Comparison of ENCODE assay signal across 13 cellular contexts in genomic region chr14:25836647-25837046, GRCh38.
"Had no signal": no experiment of that assay in that cellular context is flagged by ENCODE, and none has a peak within 500 bp of the region (broad histone marks: within the 10 kb centered on the region; RNA-seq: fewer than 3 reads in every experiment).

No MANE protein-coding gene starts in this region.

- DNase-seq: activated CD4-positive, alpha-beta T cell treated with anti-CD3 and anti-CD28 coated beads for 4 hours; activated CD8-positive, alpha-beta memory T cell treated with anti-CD3 and anti-CD28 coated beads, Interleukin-2, amount 50 U/mL, for 4 hours; activated CD8-positive, alpha-beta T cell treated with anti-CD3 and anti-CD28 coated beads for 36 hours; activated naive CD4-positive, alpha-beta T cell; activated naive CD8-positive, alpha-beta T cell treated with anti-CD3 and anti-CD28 coated beads, Interleukin-2, amount 50 U/mL, for 24 hours; activated T-cell treated with anti-CD3 and anti-CD28 coated beads, Interleukin-2, amount 50 U/mL, for 72 hours; hippocampal formation; stomach; WERI-Rb-1 had no signal

- H3K27me3 Mint-ChIP-seq: activated CD8-positive, alpha-beta T cell treated with anti-CD3 and anti-CD28 coated beads for 36 hours; activated naive CD8-positive, alpha-beta T cell treated with anti-CD3 and anti-CD28 coated beads, Interleukin-2, amount 50 U/mL, for 24 hours had no signal

- H3K27me3 ChIP-seq: ascending aorta, dorsolateral prefrontal cortex, stomach had no signal

- H3K36me3 ChIP-seq: ascending aorta, stomach, WERI-Rb-1 had no signal

- H3K4me1 ChIP-seq: ascending aorta, stomach had no signal

- H3K4me3 ChIP-seq: ascending aorta, dorsolateral prefrontal cortex, skin epidermis, stomach had no signal

- H3K27ac ChIP-seq: ascending aorta, skin epidermis, stomach, WERI-Rb-1 had no signal

- ATAC-seq: activated CD8-positive, alpha-beta T cell treated with anti-CD3 and anti-CD28 coated beads for 36 hours; activated naive CD8-positive, alpha-beta T cell treated with anti-CD3 and anti-CD28 coated beads, Interleukin-2, amount 50 U/mL, for 24 hours; activated T-cell treated with anti-CD3 and anti-CD28 coated beads, Interleukin-2, amount 50 U/mL, for 72 hours; esophagus mucosa had no signal

- H3K27ac Mint-ChIP-seq: activated CD8-positive, alpha-beta T cell treated with anti-CD3 and anti-CD28 coated beads for 36 hours; activated naive CD8-positive, alpha-beta T cell treated with anti-CD3 and anti-CD28 coated beads, Interleukin-2, amount 50 U/mL, for 24 hours; activated T-cell treated with anti-CD3 and anti-CD28 coated beads, Interleukin-2, amount 50 U/mL, for 72 hours had no signal

- H3K4me1 Mint-ChIP-seq: activated naive CD8-positive, alpha-beta T cell treated with anti-CD3 and anti-CD28 coated beads, Interleukin-2, amount 50 U/mL, for 24 hours had no signal

- H3K4me3 Mint-ChIP-seq: activated CD8-positive, alpha-beta T cell treated with anti-CD3 and anti-CD28 coated beads for 36 hours; activated naive CD8-positive, alpha-beta T cell treated with anti-CD3 and anti-CD28 coated beads, Interleukin-2, amount 50 U/mL, for 24 hours; activated T-cell treated with anti-CD3 and anti-CD28 coated beads, Interleukin-2, amount 50 U/mL, for 72 hours had no signal
